ENCODE assay signal across 10 cellular contexts in the genomic region with DNA sequence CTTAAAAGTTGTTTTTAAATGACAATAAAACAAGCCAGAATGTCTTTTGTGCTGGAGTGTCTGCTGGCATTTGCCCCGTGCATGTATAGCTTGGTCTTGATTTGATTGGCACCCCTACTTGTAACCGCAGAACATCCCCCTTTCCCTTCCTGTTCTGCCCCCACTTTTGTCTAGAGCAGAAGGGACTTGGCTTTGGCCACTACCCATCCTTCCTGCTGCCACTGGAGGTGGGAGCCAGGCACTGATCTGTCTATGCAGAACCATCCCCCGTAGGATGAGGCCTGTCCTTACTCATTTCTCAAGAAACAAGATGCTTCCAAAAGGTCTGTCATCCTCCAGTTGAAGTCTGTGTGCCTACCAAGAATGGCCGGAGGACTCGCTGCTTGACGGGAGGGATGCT. TPM values are rescaled to one million over a fixed set of nuclear protein-coding genes. Genes with fewer than 3 reads are reported as not detected.
DNase-seq lines count a peak whose midpoint lies in the region; ATAC-seq, FAIRE-seq and TF ChIP-seq lines count a peak whose summit lies in the region.
"Had no signal": no experiment of that assay in that cellular context is flagged by ENCODE, and none has a peak within 500 bp of the region (broad histone marks: within the 10 kb centered on the region; RNA-seq: fewer than 3 reads in every experiment).

No MANE protein-coding gene starts in this region.

- H3K23ac ChIP-seq in neuronal stem cell (ENCODE audit: low read depth, low read length, poor library complexity), result peak overlapping the region; percentile 40

- H3K4me3 ChIP-seq in liver (ENCODE audit: low read depth in 1 of 3, low read length in 3 of 3) (no peak overlapping the region), HepG2 (replicated peaks in 1 of 3; ENCODE audit: insufficient read depth in 1 of 3, low read depth in 2 of 3, low read length in 3 of 3) (no peak overlapping the region), neuronal stem cell (ENCODE audit: low read length in 2 of 2) (no peak overlapping the region), MM.1S (ENCODE audit: low read length) (no peak overlapping the region)

- H2BK15ac ChIP-seq in neuronal stem cell (ENCODE audit: low read length), result no peak overlapping the region

- H3F3A ChIP-seq in MM.1S (ENCODE audit: insufficient read depth, low read length), result peaks cover 13% of the 10 kb centered on the region

- H3K4me2 ChIP-seq in HepG2 (ENCODE audit: low read depth, low read length) (no peak overlapping the region), neuronal stem cell (ENCODE audit: insufficient read depth, low read length, poor library complexity, severe bottlenecking) (no peak overlapping the region), MM.1S (ENCODE audit: low read depth, low read length) (no peak overlapping the region)

- H3K79me1 ChIP-seq in neuronal stem cell (ENCODE audit: low read depth, low read length), result peaks cover 5% of the 10 kb centered on the region

- H2BK12ac ChIP-seq in neuronal stem cell (ENCODE audit: low read length), result no peak overlapping the region

- H2BK5ac ChIP-seq in neuronal stem cell (ENCODE audit: low read length), result no peak overlapping the region

- H3K14ac ChIP-seq in neuronal stem cell (ENCODE audit: low read length), result no peak overlapping the region

- H3K9me3 ChIP-seq in liver (ENCODE audit: control insufficient read depth in 4 of 4, low read length in 3 of 4) (no peaks in the 10 kb centered on the region), HepG2 (ENCODE audit: low read length) (no peaks in the 10 kb centered on the region), neuronal stem cell (replicated peaks in 1 of 2; ENCODE audit: control insufficient read depth in 2 of 2, insufficient read depth in 1 of 2, low read depth in 1 of 2, low read length in 2 of 2) (no peaks in the 10 kb centered on the region), MM.1S (replicated peaks; ENCODE audit: insufficient read depth, low read length) (no peaks in the 10 kb centered on the region)
- H3K9me3 ChIP-seq: Caco-2 had no signal

- H3K18ac ChIP-seq in neuronal stem cell (ENCODE audit: low read length), result no peak overlapping the region

- FAIRE-seq in HepG2 (lab: Jason Lieb, UNC) (no peak), GM19239 (lab: Jason Lieb, UNC) (no peak)

- H3K4ac ChIP-seq in neuronal stem cell (ENCODE audit: low read length), result no peak overlapping the region

- intact Hi-C loops in HepG2 (cut with micrococcal nuclease; ENCODE audit: unreplicated experiment), result no loop called here

- no peak for DNase-seq in HepG2 (ENCODE audit: low spot score)
- DNase-seq in neuronal stem cell (ENCODE audit: low spot score), result no peak
- no peak for DNase-seq in MM.1S
- no peak for DNase-seq in amniotic stem cell (lab: John Stamatoyannopoulos, UW)
- DNase-seq in GM19239 (ENCODE audit: insufficient read length, low spot score), result no peak
- DNase-seq: Caco-2, NCI-H1417 had no signal

- TF ChIP-seq CTCF in liver (IDR thresholded peaks at IDR 0.05; ENCODE audit: low read depth, low read length, missing input control) (no peak), HepG2 (CRISPR knock-in tag; IDR thresholded peaks at IDR 0.05) (no peak), MM.1S (IDR thresholded peaks at IDR 0.05; ENCODE audit: low read length) (no peak)

- 86% methylated on average over 6 of the region's 6 CpGs for WGBS in liver
- 100% methylated on average over 6 of the region's 6 CpGs for WGBS in HepG2 (ENCODE audit: low lambda C conversion rate)
- no CpG with 5 or more reads among the region's 6 CpGs for WGBS in neuronal stem cell (ENCODE audit: extremely low coverage in 2 of 2, insufficient read length in 2 of 2, insufficient replicate concordance in 1 of 2), 2 donors

- H3K27ac ChIP-seq in liver (ENCODE audit: low read depth in 1 of 2, low read length in 2 of 2) (peak overlapping the region; percentile 58 to 83), HepG2 (ENCODE audit: extremely low read length, insufficient read depth, low read length) (no peak overlapping the region), cingulate gyrus (ENCODE audit: low read depth, low read length) (peak overlapping the region; percentile 74), neuronal stem cell (replicated peaks; ENCODE audit: low read length) (no peak overlapping the region), MM.1S (ENCODE audit: low read length) (no peak overlapping the region)

- H3K27me3 ChIP-seq in liver (ENCODE audit: control insufficient read depth in 4 of 4, insufficient read depth in 4 of 4, low read length in 3 of 4) (no peaks in the 10 kb centered on the region), HepG2 (ENCODE audit: control insufficient read depth in 1 of 2, insufficient read depth in 2 of 2, low read length in 2 of 2) (no peaks in the 10 kb centered on the region), neuronal stem cell (ENCODE audit: control insufficient read depth in 3 of 3, insufficient read depth in 3 of 3, low read depth in 1 of 3, low read length in 3 of 3) (peaks cover 0 to 5% (median 0%) of the 10 kb centered on the region in 3 experiments), MM.1S (replicated peaks; ENCODE audit: insufficient read depth, low read length) (no peaks in the 10 kb centered on the region)

- TF ChIP-seq RAD21 in liver (IDR thresholded peaks at IDR 0.05) (no peak), HepG2 (CRISPR knock-in tag; IDR thresholded peaks at IDR 0.05) (no peak)

- H2BK120ac ChIP-seq in neuronal stem cell (ENCODE audit: low read depth, low read length), result no peak overlapping the region

- no peak for ATAC-seq in HepG2
- no peak for ATAC-seq in GM18873 (IDR thresholded peaks at IDR 0.05; ENCODE audit: low FRiP score, unreplicated experiment)

- H4K8ac ChIP-seq in neuronal stem cell (ENCODE audit: low read depth, low read length), result no peak overlapping the region

- TF ChIP-seq POLR2A in HepG2 (IDR thresholded peaks at IDR 0.05; ENCODE audit: insufficient read depth in 1 of 2, low read depth in 2 of 2, low read length in 2 of 2), result no peak

- in situ Hi-C loops in HepG2 (cut with HindIII; ENCODE audit: extremely low pct_ligation_motif_present, low pct_unique_long_range_greater_than_20kb), result loop anchor here (5.0 to 10.0 kb wide), 2 partner anchors 97 to 259 kb away; partner anchors contain the start of gene NPR1

- no TSS peak for BruUV-seq in HepG2 (replicated peaks; lab: Mats Ljungman, UMichigan)

- peaks cover 31 to 71% (median 45%) of the 10 kb centered on the region in 4 donors for H3K4me1 ChIP-seq in liver (ENCODE audit: control insufficient read depth in 4 of 4, insufficient read depth in 4 of 4, low read length in 3 of 4)
- peaks cover 50% of the 10 kb centered on the region for H3K4me1 ChIP-seq in HepG2 (ENCODE audit: insufficient read depth, low read length)
- peaks cover 0 to 7% of the 10 kb centered on the region in 2 donors for H3K4me1 ChIP-seq in neuronal stem cell (ENCODE audit: control insufficient read depth in 2 of 2, insufficient read depth in 1 of 2, low read depth in 1 of 2, low read length in 2 of 2)
- peaks cover 5% of the 10 kb centered on the region for H3K4me1 ChIP-seq in MM.1S (ENCODE audit: low read length)

- peaks cover 8 to 21% (median 9%) of the 10 kb centered on the region in 4 donors for H3K36me3 ChIP-seq in liver (ENCODE audit: control insufficient read depth in 4 of 4, insufficient read depth in 3 of 4, low read depth in 1 of 4, low read length in 3 of 4)
- peaks cover 6 to 29% of the 10 kb centered on the region in 2 experiments; a peak in 4 of 5 replicates for H3K36me3 ChIP-seq in HepG2 (replicated peaks in 1 of 2; ENCODE audit: control insufficient read depth in 1 of 2, insufficient read depth in 2 of 2, low read length in 2 of 2)
- H3K36me3 ChIP-seq in neuronal stem cell (replicated peaks in 1 of 2; ENCODE audit: control insufficient read depth in 2 of 2, insufficient read depth in 2 of 2, low read length in 2 of 2), result peaks cover 28 to 88% of the 10 kb centered on the region in 2 donors
- H3K36me3 ChIP-seq in MM.1S (replicated peaks; ENCODE audit: insufficient read depth, low read length), result no peaks in the 10 kb centered on the region

- no peaks in the 10 kb centered on the region for H3K79me2 ChIP-seq in HepG2 (ENCODE audit: insufficient read depth, low read length)
- H3K79me2 ChIP-seq in MM.1S (ENCODE audit: low read length), result no peaks in the 10 kb centered on the region

- H2AK5ac ChIP-seq in neuronal stem cell (ENCODE audit: low read depth, low read length), result no peak overlapping the region

- CTCF ChIA-PET in HepG2 (lab: Yijun Ruan, JAX; ENCODE audit: low intra/inter-chr PET ratio, low total read pairs), result no interaction called here

- TF ChIP-seq EP300 in HepG2 (IDR thresholded peaks at IDR 0.05; ENCODE audit: low read depth in 2 of 2, low read length in 2 of 2) (no peak), HepG2 (CRISPR knock-in tag; IDR thresholded peaks at IDR 0.05; ENCODE audit: borderline replicate concordance) (no peak)

- H2AFZ ChIP-seq in HepG2 (ENCODE audit: low read length) (no peak overlapping the region), neuronal stem cell (ENCODE audit: low read length) (no peak overlapping the region), MM.1S (ENCODE audit: low read length) (no peak overlapping the region)

- POLR2A ChIA-PET in HepG2 (lab: Yijun Ruan, JAX), result interaction anchor here (2.6 kb wide), 1 partner anchor 10 kb away, joined by 8 read pairs; no protein-coding TSS in a partner anchor

- no peak overlapping the region for H4K91ac ChIP-seq in neuronal stem cell (ENCODE audit: low read depth, low read length, poor library complexity)

- H4K20me1 ChIP-seq in HepG2 (ENCODE audit: insufficient read depth, low read length) (no peaks in the 10 kb centered on the region), MM.1S (ENCODE audit: insufficient read depth, low read length) (no peaks in the 10 kb centered on the region)

- H3K9ac ChIP-seq in liver (ENCODE audit: low read depth in 1 of 2, low read length in 2 of 2) (no peak overlapping the region), HepG2 (ENCODE audit: insufficient read depth, low read depth, low read length) (no peak overlapping the region), neuronal stem cell (ENCODE audit: low read depth, low read length, poor library complexity) (no peak overlapping the region), MM.1S (ENCODE audit: low read length) (no peak overlapping the region)

- H3K9me2 ChIP-seq in MM.1S (replicated peaks; ENCODE audit: insufficient read depth, low read length), result no peaks in the 10 kb centered on the region

RNA-seq across cellular contexts. Expression of gene SLC27A3, which starts 1.2 kb away (rescaled TPM):
- total RNA-seq in liver, result 10 to 100 TPM; 18.1 to 29.1 TPM
- 10 to 100 TPM; 27.2 to 47.4 TPM for polyA plus RNA-seq in liver
- total RNA-seq in HepG2 (2016; rRNA removed; fragmentation: Illumina TruSeq; extraction: Trizol), result 1.3 and 4.3 TPM in 2 replicates
- 0.88 and 1.3 TPM in 2 replicates for total RNA-seq in HepG2 (2016; cell fraction: cytosol; rRNA removed; fragmentation: Illumina TruSeq; extraction: Trizol; ENCODE audit: low read depth)
- 1.2 and 3.2 TPM in 2 replicates for total RNA-seq in HepG2 (2016; cell fraction: insoluble cytoplasmic fraction; rRNA removed; fragmentation: Illumina TruSeq; extraction: Trizol)
- 0.86 and 1.1 TPM in 2 replicates for total RNA-seq in HepG2 (2016; cell fraction: membrane; rRNA removed; fragmentation: Illumina TruSeq; extraction: Trizol)
- total RNA-seq in HepG2 (2016; cell fraction: nucleus; rRNA removed; fragmentation: Illumina TruSeq; extraction: Trizol), result 3.7 and 6.2 TPM in 2 replicates
- 5.2 and 10.3 TPM in 2 replicates for polyA plus RNA-seq in HepG2 (2011; rRNA removed)
- 4.1 and 5.0 TPM in 2 replicates for polyA plus RNA-seq in HepG2 (2011; cell fraction: cytosol; rRNA removed)
- 17.3 and 21.3 TPM in 2 replicates for polyA plus RNA-seq in HepG2 (2011; cell fraction: nucleus; rRNA removed)
- polyA plus RNA-seq in HepG2 (2012), result 4.4 and 4.5 TPM in 2 replicates
- polyA plus RNA-seq in HepG2 (2016; cell fraction: cytosol; fragmentation: Illumina TruSeq; extraction: Trizol; ENCODE audit: low read depth), result 1.1 and 1.5 TPM in 2 replicates
- polyA plus RNA-seq in HepG2 (2016; cell fraction: insoluble cytoplasmic fraction; fragmentation: Illumina TruSeq; extraction: Trizol; ENCODE audit: low read depth), result 1.5 and 2.9 TPM in 2 replicates
- polyA plus RNA-seq in HepG2 (2016; cell fraction: membrane; fragmentation: Illumina TruSeq; extraction: Trizol; ENCODE audit: low read depth), result 1.1 and 1.2 TPM in 2 replicates
- 17.9 and 19.1 TPM in 2 replicates for polyA plus RNA-seq in HepG2 (2016; cell fraction: nucleus; fragmentation: Illumina TruSeq; extraction: Trizol; ENCODE audit: insufficient read depth, low read depth)
- polyA minus RNA-seq in HepG2 (2011; rRNA and poly(A)+ RNA removed; ENCODE audit: low replicate concordance), result 8.8 and 82.9 TPM in 2 replicates
- 3.7 and 4.7 TPM in 2 replicates for polyA minus RNA-seq in HepG2 (2011; cell fraction: cytosol; rRNA and poly(A)+ RNA removed)
- 3.1 TPM in 2 replicates for polyA minus RNA-seq in HepG2 (2011; cell fraction: nucleus; rRNA and poly(A)+ RNA removed)
- polyA plus RNA-seq in neuronal stem cell (2013, experiment 1 of 2), result 7.5 TPM
- 7.2 TPM for polyA plus RNA-seq in neuronal stem cell (2013, experiment 2 of 2)

RNA-seq across cellular contexts. Expression of gene INTS3, which starts 46.2 kb away (rescaled TPM):
- total RNA-seq in liver (10 to 100 TPM; 16.4 to 26.0 TPM), HepG2 (2016; rRNA removed; fragmentation: Illumina TruSeq; extraction: Trizol) (14.7 and 17.2 TPM in 2 replicates)
- polyA plus RNA-seq in liver (10 to 100 TPM in 1 of 2 donors, 1 to 10 TPM in 1; 9.0 to 13.9 TPM), HepG2 (2011; rRNA removed) (27.2 and 28.2 TPM in 2 replicates)
- 6.7 TPM in 2 replicates for total RNA-seq in HepG2 (2016; cell fraction: cytosol; rRNA removed; fragmentation: Illumina TruSeq; extraction: Trizol; ENCODE audit: low read depth)
- 12.6 and 16.4 TPM in 2 replicates for total RNA-seq in HepG2 (2016; cell fraction: insoluble cytoplasmic fraction; rRNA removed; fragmentation: Illumina TruSeq; extraction: Trizol)
- total RNA-seq in HepG2 (2016; cell fraction: membrane; rRNA removed; fragmentation: Illumina TruSeq; extraction: Trizol), result 7.1 and 7.2 TPM in 2 replicates
- total RNA-seq in HepG2 (2016; cell fraction: nucleus; rRNA removed; fragmentation: Illumina TruSeq; extraction: Trizol), result 23.2 and 23.6 TPM in 2 replicates
- 8.2 TPM in 2 replicates for polyA plus RNA-seq in HepG2 (2011; cell fraction: cytosol; rRNA removed)
- 142 and 147 TPM in 2 replicates for polyA plus RNA-seq in HepG2 (2011; cell fraction: nucleus; rRNA removed)
- 16.7 and 18.0 TPM in 2 replicates for polyA plus RNA-seq in HepG2 (2012)
- polyA plus RNA-seq in HepG2 (2016; cell fraction: cytosol; fragmentation: Illumina TruSeq; extraction: Trizol; ENCODE audit: low read depth), result 1.3 and 1.4 TPM in 2 replicates
- polyA plus RNA-seq in HepG2 (2016; cell fraction: insoluble cytoplasmic fraction; fragmentation: Illumina TruSeq; extraction: Trizol; ENCODE audit: low read depth), result 12.9 and 15.4 TPM in 2 replicates
- 2.8 and 3.9 TPM in 2 replicates for polyA plus RNA-seq in HepG2 (2016; cell fraction: membrane; fragmentation: Illumina TruSeq; extraction: Trizol; ENCODE audit: low read depth)
- 58.6 and 63.7 TPM in 2 replicates for polyA plus RNA-seq in HepG2 (2016; cell fraction: nucleus; fragmentation: Illumina TruSeq; extraction: Trizol; ENCODE audit: insufficient read depth, low read depth)
- 33.3 and 85.9 TPM in 2 replicates for polyA minus RNA-seq in HepG2 (2011; rRNA and poly(A)+ RNA removed; ENCODE audit: low replicate concordance)
- 9.0 and 10.7 TPM in 2 replicates for polyA minus RNA-seq in HepG2 (2011; cell fraction: cytosol; rRNA and poly(A)+ RNA removed)
- 39.5 and 49.7 TPM in 2 replicates for polyA minus RNA-seq in HepG2 (2011; cell fraction: nucleus; rRNA and poly(A)+ RNA removed)
- 24.8 TPM for polyA plus RNA-seq in neuronal stem cell (2013, experiment 1 of 2)
- polyA plus RNA-seq in neuronal stem cell (2013, experiment 2 of 2), result 24.2 TPM

Comparison
In these comparisons a context has a peak if more than half of its experiments do, and no peak if none do; other contexts are left out.
1. H3K27ac ChIP-seq: peak in liver (2 of 2) and cingulate gyrus (single experiment); none in HepG2 (single experiment), neuronal stem cell (single experiment) and MM.1S (single experiment).